16 cellular contexts compared by ENCODE assay signal in genomic region chr21:42097274-42097673, GRCh38. TPM values are rescaled to one million over a fixed set of nuclear protein-coding genes. Genes with fewer than 3 reads are reported as not detected.
DNase-seq lines count a peak whose midpoint lies in the region; ATAC-seq and TF ChIP-seq lines count a peak whose summit lies in the region.
"Had no signal": no experiment of that assay in that cellular context is flagged by ENCODE, and none has a peak within 500 bp of the region (broad histone marks: within the 10 kb centered on the region; RNA-seq: fewer than 3 reads in every experiment).

No MANE protein-coding gene starts in this region.

- H3K4me3 ChIP-seq in neural progenitor cell = no peak overlapping the region
- H3K4me3 ChIP-seq in lower leg skin (ENCODE audit: low read depth, poor library complexity, severe bottlenecking) = no peak overlapping the region

- H3K4me2 ChIP-seq in neural progenitor cell = no peak overlapping the region

- no peak overlapping the region for H3K9ac ChIP-seq in neural progenitor cell

- DNase-seq in CD14-positive monocyte (ENCODE audit: low spot score) (no peak), M059J (ENCODE audit: low read depth) (peak; percentile 38), chondrocyte (ENCODE audit: low spot score) (no peak), neural progenitor cell (ENCODE audit: low spot score) (no peak), cerebellar cortex (ENCODE audit: low spot score) (no peak), cortex of kidney (lab: John Stamatoyannopoulos, UW) (no peak), lower leg skin (ENCODE audit: low spot score in 2 of 2) (no peak)
- DNase-seq: activated naive CD8-positive, alpha-beta T cell treated with anti-CD3 and anti-CD28 coated beads for 36 hours; immature natural killer cell; NCI-H1417 treated with DMSO at 0.1 percent for 48 hours; stimulated activated CD4-positive, alpha-beta T cell treated with anti-CD3 and anti-CD28 coated beads, Interleukin-4, amount 100 ng/mL, for 24 hours had no signal

- 76 to 81% methylated on average over 3 of the region's 3 CpGs for WGBS in lower leg skin, 2 donors

- H3K27ac ChIP-seq in neural progenitor cell = no peak overlapping the region

- H3K4me1 ChIP-seq in neural progenitor cell = no peaks in the 10 kb centered on the region

- intact Hi-C loops in CD14-positive monocyte (cut with micrococcal nuclease) = loop anchor here (5.0 kb wide), 2 partner anchors 35 to 85 kb away; partner anchors contain the start of gene ZBTB21 (in 1 of the 2)
- intact Hi-C loops in lower leg skin (cut with DNase I; ENCODE audit: low total_unique reads) = no loop called here

- H3K4me1 Mint-ChIP-seq in CD14-positive monocyte = peaks cover 18% of the 10 kb centered on the region
- H3K4me1 Mint-ChIP-seq in chondrocyte (ENCODE audit: low read depth) = peaks cover 51% of the 10 kb centered on the region
- H3K4me1 Mint-ChIP-seq in neural progenitor cell = peaks cover 14% of the 10 kb centered on the region
- H3K4me1 Mint-ChIP-seq: immature natural killer cell; stimulated activated effector memory CD8-positive, alpha-beta T cell treated with anti-CD3 and anti-CD28 coated beads, Interleukin-12 subunit alpha, Interleukin-12 subunit beta, amount 100 ng/mL, for 72 hours had no signal

- ATAC-seq in GM18858 (IDR thresholded peaks at IDR 0.05; ENCODE audit: unreplicated experiment) = no peak

- peak overlapping the region; percentile 4 to 99 (median 48) for H3K27ac Mint-ChIP-seq in CD14-positive monocyte
- H3K27ac Mint-ChIP-seq in chondrocyte (ENCODE audit: unreplicated experiment) = peak overlapping the region; percentile 100
- peak overlapping the region; percentile 77 for H3K27ac Mint-ChIP-seq in neural progenitor cell
- H3K27ac Mint-ChIP-seq: activated naive CD8-positive, alpha-beta T cell treated with anti-CD3 and anti-CD28 coated beads for 36 hours; immature natural killer cell; stimulated activated effector memory CD8-positive, alpha-beta T cell treated with anti-CD3 and anti-CD28 coated beads, Interleukin-12 subunit alpha, Interleukin-12 subunit beta, amount 100 ng/mL, for 72 hours had no signal

- H3K27me3 Mint-ChIP-seq in CD14-positive monocyte (ENCODE audit: low read depth in 3 of 3) (peaks cover 3 to 6% (median 5%) of the 10 kb centered on the region in 3 donors), chondrocyte (ENCODE audit: low read depth) (no peaks in the 10 kb centered on the region), neural progenitor cell (ENCODE audit: insufficient read depth, low read depth) (peaks cover 8% of the 10 kb centered on the region)
- H3K27me3 Mint-ChIP-seq: activated naive CD8-positive, alpha-beta T cell treated with anti-CD3 and anti-CD28 coated beads for 36 hours had no signal

- no peak overlapping the region for H3K4me3 Mint-ChIP-seq in CD14-positive monocyte
- no peak overlapping the region for H3K4me3 Mint-ChIP-seq in chondrocyte (ENCODE audit: unreplicated experiment)
- H3K4me3 Mint-ChIP-seq in neural progenitor cell = no peak overlapping the region
- H3K4me3 Mint-ChIP-seq: activated naive CD8-positive, alpha-beta T cell treated with anti-CD3 and anti-CD28 coated beads for 36 hours; immature natural killer cell; stimulated activated effector memory CD8-positive, alpha-beta T cell treated with anti-CD3 and anti-CD28 coated beads, Interleukin-12 subunit alpha, Interleukin-12 subunit beta, amount 100 ng/mL, for 72 hours had no signal

- H4K20me1 ChIP-seq in neural progenitor cell (ENCODE audit: low read depth) = no peaks in the 10 kb centered on the region

- H3K9me3 Mint-ChIP-seq in CD14-positive monocyte = peaks cover 0 to 9% (median 5%) of the 10 kb centered on the region in 7 donors
- peaks cover 9% of the 10 kb centered on the region for H3K9me3 Mint-ChIP-seq in chondrocyte (ENCODE audit: low read depth)
- H3K9me3 Mint-ChIP-seq in neural progenitor cell = peaks cover 11% of the 10 kb centered on the region
- H3K9me3 Mint-ChIP-seq: stimulated activated effector memory CD8-positive, alpha-beta T cell treated with anti-CD3 and anti-CD28 coated beads, Interleukin-12 subunit alpha, Interleukin-12 subunit beta, amount 100 ng/mL, for 72 hours had no signal

- H3K36me3 Mint-ChIP-seq in CD14-positive monocyte (no peaks in the 10 kb centered on the region), chondrocyte (ENCODE audit: low read depth) (peaks cover 6% of the 10 kb centered on the region), neural progenitor cell (peaks cover 4% of the 10 kb centered on the region)
- H3K36me3 Mint-ChIP-seq: activated naive CD8-positive, alpha-beta T cell treated with anti-CD3 and anti-CD28 coated beads for 36 hours; stimulated activated effector memory CD8-positive, alpha-beta T cell treated with anti-CD3 and anti-CD28 coated beads, Interleukin-12 subunit alpha, Interleukin-12 subunit beta, amount 100 ng/mL, for 72 hours had no signal

- no peaks in the 10 kb centered on the region for H3F3A ChIP-seq in neural progenitor cell (ENCODE audit: low read depth)

- no peak overlapping the region for H2AFZ ChIP-seq in neural progenitor cell (replicated peaks)

- no peaks in the 10 kb centered on the region for H3K36me3 ChIP-seq in neural progenitor cell

- no peak for TF ChIP-seq CTCF in CD14-positive monocyte (IDR thresholded peaks at IDR 0.05)
- TF ChIP-seq CTCF in chondrocyte (IDR thresholded peaks at IDR 0.05) = no peak
- TF ChIP-seq CTCF in neural progenitor cell (IDR thresholded peaks at IDR 0.05) = no peak
- no peak for TF ChIP-seq CTCF in lower leg skin (IDR thresholded peaks at IDR 0.05)

- no peak for TF ChIP-seq POLR2A in lower leg skin (IDR thresholded peaks at IDR 0.05)

- peaks cover 4% of the 10 kb centered on the region for H3K9me3 ChIP-seq in neural progenitor cell (ENCODE audit: low read depth)

- peaks cover 2% of the 10 kb centered on the region for H3K27me3 ChIP-seq in neural progenitor cell

- no peaks in the 10 kb centered on the region for H3K79me2 ChIP-seq in neural progenitor cell (ENCODE audit: low read depth)

RNA-seq across cellular contexts. Expression of gene UMODL1, which starts 26.2 kb away (rescaled TPM):
- not detected for polyA plus RNA-seq in CD14-positive monocyte
- not detected in 2 replicates for total RNA-seq in M059J (2014; rRNA removed; shearing (Covaris generic))
- total RNA-seq in chondrocyte (0.29 TPM in 1 of 3 replicates, not detected in the others), neural progenitor cell (ENCODE audit: low replicate concordance) (0.09 TPM in 1 of 2 replicates, not detected in the other), lower leg skin (under 1 TPM in 1 of 4 donors, not detected in 3; 0.23 TPM)
- total RNA-seq: activated naive CD8-positive, alpha-beta T cell treated with anti-CD3 and anti-CD28 coated beads for 36 hours; dermis microvascular lymphatic vessel endothelial cell; mucosa of gallbladder; renal cortical epithelial cell had no signal
- polyA plus RNA-seq: immature natural killer cell had no signal

Comparison
In these comparisons a context has a peak if more than half of its experiments do, and no peak if none do; other contexts are left out.
1. H3K27ac Mint-ChIP-seq: peak in every context shown above with its lines; median percentile 100 in chondrocyte; 77 in neural progenitor cell; 48 in CD14-positive monocyte.